ENCODE assay signal across 9 cellular contexts in the genomic region with DNA sequence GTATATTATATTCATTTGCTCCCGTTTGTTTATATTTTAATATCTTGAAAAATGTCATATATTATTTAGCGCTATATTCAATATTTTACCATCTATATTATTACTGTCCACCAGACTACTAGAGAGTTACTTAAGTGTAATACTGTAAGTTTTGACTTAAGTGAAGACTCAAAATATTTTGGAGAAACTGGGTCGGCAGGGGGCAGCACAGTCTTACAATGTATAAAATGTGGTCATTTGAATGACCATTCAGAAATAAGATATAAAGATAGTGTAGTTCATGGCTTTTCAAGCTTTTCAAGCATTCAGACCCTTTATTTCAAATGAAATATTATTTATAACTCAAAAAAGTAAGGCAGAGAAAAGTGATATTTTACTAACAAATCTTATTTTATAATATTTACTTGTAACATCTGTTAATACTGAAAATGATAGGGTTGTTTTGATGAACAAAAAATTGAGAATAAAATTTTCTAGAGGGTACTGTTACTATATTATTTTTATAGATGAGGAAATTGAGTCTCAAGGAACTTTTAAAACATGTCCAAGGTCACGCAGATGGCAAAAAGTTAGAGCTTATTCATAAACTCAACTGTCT.
DNase-seq lines count a peak whose midpoint lies in the region; ATAC-seq, FAIRE-seq and TF ChIP-seq lines count a peak whose summit lies in the region.
"Had no signal": no experiment of that assay in that cellular context is flagged by ENCODE, and none has a peak within 500 bp of the region (broad histone marks: within the 10 kb centered on the region; RNA-seq: fewer than 3 reads in every experiment).

No MANE protein-coding gene starts in this region.

- H3K27me3 ChIP-seq in transverse colon: no peaks in the 10 kb centered on the region

- TF ChIP-seq CTCF in AG09309 (IDR thresholded peaks at IDR 0.05; ENCODE audit: control insufficient read depth, insufficient read depth, low read depth, low read length, missing control alignments) (peak; percentile 58), neural crest cell (conservative IDR thresholded peaks at IDR 0.05) (peak; percentile 85), transverse colon (IDR thresholded peaks at IDR 0.05) (peak; percentile 60 to 68 (median 64))
- TF ChIP-seq CTCF in activated CD8-positive, alpha-beta T cell treated with anti-CD3 and anti-CD28 coated beads for 36 hours (IDR thresholded peaks at IDR 0.05): peak; percentile 70

- intact Hi-C loops in activated CD8-positive, alpha-beta T cell treated with anti-CD3 and anti-CD28 coated beads for 36 hours (cut with micrococcal nuclease): loop anchor here (1.0 to 2.0 kb wide), 2 partner anchors 168 to 257 kb away; no protein-coding TSS in a partner anchor
- intact Hi-C loops in transverse colon (cut with DNase I; ENCODE audit: low total_unique reads): loop anchor here (5.0 kb wide), 1 partner anchor 169 kb away; no protein-coding TSS in a partner anchor

- no peak overlapping the region for H3K4me3 Mint-ChIP-seq in activated CD8-positive, alpha-beta T cell treated with anti-CD3 and anti-CD28 coated beads for 36 hours
- H3K4me3 Mint-ChIP-seq in neural crest cell: no peak overlapping the region
- H3K4me3 Mint-ChIP-seq: naive thymus-derived CD4-positive, alpha-beta T cell had no signal

- no peaks in the 10 kb centered on the region for H3K4me1 ChIP-seq in transverse colon

- DNase-seq in AG09309 (ENCODE audit: low read depth): no peak
- peak; percentile 9 for DNase-seq in GM19239 (ENCODE audit: insufficient read length, low spot score)
- peak; percentile 44 for DNase-seq in NCI-H2227 treated with DMSO at 0.1 percent for 48 hours (lab: John Stamatoyannopoulos, UW)
- peak; percentile 86 for DNase-seq in activated CD8-positive, alpha-beta T cell treated with anti-CD3 and anti-CD28 coated beads for 36 hours
- DNase-seq in fibroblast of gingiva (ENCODE audit: low read depth): peak; percentile 61
- DNase-seq in neural crest cell (ENCODE audit: low read depth, low spot score): peak; percentile 79
- DNase-seq in transverse colon: peak; percentile 77

- in situ Hi-C loops in transverse colon (cut with MboI; ENCODE audit: low pct_ligation_motif_present in 1 of 4, low pct_unique_long_range_greater_than_20kb in 1 of 4, low sequenced_read_pairs in 3 of 4): loop anchor here (10.0 to 25.0 kb wide), 4 partner anchors 161 to 251 kb away; no protein-coding TSS in a partner anchor

- 20 to 33% methylated on average over 4 of the region's 4 CpGs for WGBS in transverse colon (ENCODE audit: low coverage in 1 of 2), 2 donors

- H3K9me3 Mint-ChIP-seq in activated CD8-positive, alpha-beta T cell treated with anti-CD3 and anti-CD28 coated beads for 36 hours: peaks cover 3% of the 10 kb centered on the region
- peaks cover 3% of the 10 kb centered on the region for H3K9me3 Mint-ChIP-seq in neural crest cell

- no peak overlapping the region for H3K27ac Mint-ChIP-seq in activated CD8-positive, alpha-beta T cell treated with anti-CD3 and anti-CD28 coated beads for 36 hours
- H3K27ac Mint-ChIP-seq in neural crest cell (ENCODE audit: unreplicated experiment): no peak overlapping the region
- H3K27ac Mint-ChIP-seq: naive thymus-derived CD4-positive, alpha-beta T cell had no signal

- no peak for TF ChIP-seq POLR2A in transverse colon (IDR thresholded peaks at IDR 0.05)

- H3K36me3 Mint-ChIP-seq in activated CD8-positive, alpha-beta T cell treated with anti-CD3 and anti-CD28 coated beads for 36 hours (ENCODE audit: low read depth): no peaks in the 10 kb centered on the region
- H3K36me3 Mint-ChIP-seq in neural crest cell (ENCODE audit: low read depth): peaks cover 6% of the 10 kb centered on the region
- H3K36me3 Mint-ChIP-seq: naive thymus-derived CD4-positive, alpha-beta T cell had no signal

- H3K27ac ChIP-seq in transverse colon: no peak overlapping the region

- no peaks in the 10 kb centered on the region for H3K36me3 ChIP-seq in transverse colon

- H3K27me3 Mint-ChIP-seq in activated CD8-positive, alpha-beta T cell treated with anti-CD3 and anti-CD28 coated beads for 36 hours: peaks cover 17% of the 10 kb centered on the region
- H3K27me3 Mint-ChIP-seq in neural crest cell (ENCODE audit: low read depth): no peaks in the 10 kb centered on the region

- no peak for FAIRE-seq in GM19239 (lab: Jason Lieb, UNC)

- TF ChIP-seq EP300 in transverse colon (IDR thresholded peaks at IDR 0.05; ENCODE audit: low read depth): no peak

- no peak overlapping the region for H3K4me3 ChIP-seq in AG09309 (ENCODE audit: control insufficient read depth, low read depth, low read length)
- no peak overlapping the region for H3K4me3 ChIP-seq in transverse colon

- H3K9me3 ChIP-seq in transverse colon: no peaks in the 10 kb centered on the region

- POLR2A ChIA-PET in activated CD8-positive, alpha-beta T cell treated with anti-CD3 and anti-CD28 coated beads for 36 hours (lab: Charles Lee): no interaction called here

- CTCF ChIA-PET in activated CD8-positive, alpha-beta T cell treated with anti-CD3 and anti-CD28 coated beads for 36 hours (lab: Charles Lee): interaction anchor here (0.9 to 2.1 kb wide), 9 partner anchors 9 to 259 kb away, joined by 3 to 21 read pairs (median 6); no protein-coding TSS in a partner anchor

- H3K4me1 Mint-ChIP-seq in activated CD8-positive, alpha-beta T cell treated with anti-CD3 and anti-CD28 coated beads for 36 hours (ENCODE audit: low read depth): no peaks in the 10 kb centered on the region
- H3K4me1 Mint-ChIP-seq in neural crest cell: no peaks in the 10 kb centered on the region
- H3K4me1 Mint-ChIP-seq: naive thymus-derived CD4-positive, alpha-beta T cell had no signal

- no peak for ATAC-seq in activated CD8-positive, alpha-beta T cell treated with anti-CD3 and anti-CD28 coated beads for 36 hours
- ATAC-seq in HG02973 (IDR thresholded peaks at IDR 0.05; ENCODE audit: unreplicated experiment): no peak
- ATAC-seq: naive thymus-derived CD4-positive, alpha-beta T cell had no signal
